Comparison of ENCODE assay signal across 8 cellular contexts in genomic region chr1:113691184-113691583, GRCh38.
"Had no signal": no experiment of that assay in that cellular context is flagged by ENCODE, and none has a peak within 500 bp of the region (broad histone marks: within the 10 kb centered on the region; RNA-seq: fewer than 3 reads in every experiment).

No MANE protein-coding gene starts in this region.

- H3K27me3 Mint-ChIP-seq: IgD-negative memory B cell had no signal

- H3K4me3 ChIP-seq: GM23338 had no signal

- H3K4me3 Mint-ChIP-seq: GM23338, H9, IgD-negative memory B cell had no signal

- FAIRE-seq: H1, H54, HTR-8/SVneo had no signal

- H3K27ac Mint-ChIP-seq: GM23338, H9 had no signal

- H3K4me1 Mint-ChIP-seq: GM23338, H9 had no signal

- ATAC-seq: GM23338 had no signal

- DNase-seq: H9, HCEC 1CT, KG1 had no signal

- H3K4me2 ChIP-seq: GM23338 had no signal

- H2AFZ ChIP-seq: GM23338 had no signal
